ENCODE assay signal across 9 cellular contexts in genomic region chr14:41605550-41606248, GRCh38. TPM values are rescaled to one million over a fixed set of nuclear protein-coding genes. Genes with fewer than 3 reads are reported as not detected.
A peak's percentile ranks its signal among the peaks of the same experiment; 100 is the strongest.
DNase-seq lines count a peak whose midpoint lies in the region; ATAC-seq and TF ChIP-seq lines count a peak whose summit lies in the region.
"Had no signal": no experiment of that assay in that cellular context is flagged by ENCODE, and none has a peak within 500 bp of the region (broad histone marks: within the 10 kb centered on the region; RNA-seq: fewer than 3 reads in every experiment).

No MANE protein-coding gene starts in this region.

- peak; percentile 24 for ATAC-seq in HG02610 (IDR thresholded peaks at IDR 0.05; ENCODE audit: unreplicated experiment)
- no peak for ATAC-seq in GM21526 (IDR thresholded peaks at IDR 0.05; ENCODE audit: low FRiP score, unreplicated experiment)
- ATAC-seq in GM18858 (IDR thresholded peaks at IDR 0.05; ENCODE audit: unreplicated experiment), result no peak
- ATAC-seq in HG03175 (IDR thresholded peaks at IDR 0.05; ENCODE audit: unreplicated experiment), result no peak

- peaks cover 78% of the 10 kb centered on the region for H3K27me3 Mint-ChIP-seq in osteocyte (ENCODE audit: unreplicated experiment)
- H3K27me3 Mint-ChIP-seq in activated CD4-positive, alpha-beta T cell treated with anti-CD3 and anti-CD28 coated beads, Interleukin-2, amount 10 ng/mL, durations not matched to agents 24 days and 14 days, result peaks cover 63% of the 10 kb centered on the region

- peak overlapping the region; percentile 83 for H3K4me3 ChIP-seq in fibroblast of pulmonary artery (replicated peaks; ENCODE audit: low read depth, low read length)

- DNase-seq in NCI-H82 treated with DMSO at 0.1 percent for 48 hours (lab: John Stamatoyannopoulos, UW; ENCODE audit: unreplicated experiment) (peak; percentile 19), fibroblast of pulmonary artery (ENCODE audit: low read depth) (peak; percentile 67), osteocyte (ENCODE audit: extremely low spot score, unreplicated experiment) (no peak)
- DNase-seq in activated CD4-positive, alpha-beta T cell treated with anti-CD3 and anti-CD28 coated beads, Interleukin-2, amount 10 ng/mL, durations not matched to agents 24 days and 14 days, result no peak

- no peaks in the 10 kb centered on the region for H3K36me3 Mint-ChIP-seq in osteocyte (ENCODE audit: unreplicated experiment)
- no peaks in the 10 kb centered on the region for H3K36me3 Mint-ChIP-seq in activated CD4-positive, alpha-beta T cell treated with anti-CD3 and anti-CD28 coated beads, Interleukin-2, amount 10 ng/mL, durations not matched to agents 24 days and 14 days (ENCODE audit: low read depth)

- no peak for TF ChIP-seq CTCF in fibroblast of pulmonary artery (IDR thresholded peaks at IDR 0.05; ENCODE audit: low read length, missing control alignments)
- TF ChIP-seq CTCF in osteocyte (IDR thresholded peaks at IDR 0.05), result no peak

- peaks cover 31% of the 10 kb centered on the region for H3K4me1 Mint-ChIP-seq in osteocyte (ENCODE audit: unreplicated experiment)
- peaks cover 4% of the 10 kb centered on the region for H3K4me1 Mint-ChIP-seq in activated CD4-positive, alpha-beta T cell treated with anti-CD3 and anti-CD28 coated beads, Interleukin-2, amount 10 ng/mL, durations not matched to agents 24 days and 14 days

- H3K9me3 Mint-ChIP-seq in osteocyte (ENCODE audit: unreplicated experiment), result no peaks in the 10 kb centered on the region
- no peaks in the 10 kb centered on the region for H3K9me3 Mint-ChIP-seq in activated CD4-positive, alpha-beta T cell treated with anti-CD3 and anti-CD28 coated beads, Interleukin-2, amount 10 ng/mL, durations not matched to agents 24 days and 14 days

- H3K27ac Mint-ChIP-seq in osteocyte (ENCODE audit: unreplicated experiment), result no peak overlapping the region
- H3K27ac Mint-ChIP-seq in activated CD4-positive, alpha-beta T cell treated with anti-CD3 and anti-CD28 coated beads, Interleukin-2, amount 10 ng/mL, durations not matched to agents 24 days and 14 days, result no peak overlapping the region

- peak overlapping the region; percentile 67 for H3K4me3 Mint-ChIP-seq in osteocyte (ENCODE audit: unreplicated experiment)
- no peak overlapping the region for H3K4me3 Mint-ChIP-seq in activated CD4-positive, alpha-beta T cell treated with anti-CD3 and anti-CD28 coated beads, Interleukin-2, amount 10 ng/mL, durations not matched to agents 24 days and 14 days

- intact Hi-C loops in activated CD4-positive, alpha-beta T cell treated with anti-CD3 and anti-CD28 coated beads, Interleukin-2, amount 10 ng/mL, durations not matched to agents 24 days and 14 days (cut with micrococcal nuclease), result no loop called here

RNA-seq across cellular contexts. Expression of gene LRFN5, which starts 1.0 kb away (rescaled TPM):
- 0.16 TPM in 1 of 2 replicates, not detected in the other for total RNA-seq in osteocyte
- total RNA-seq in activated CD4-positive, alpha-beta T cell treated with anti-CD3 and anti-CD28 coated beads, Interleukin-2, amount 10 ng/mL, durations not matched to agents 24 days and 14 days, result not detected in 2 replicates
- total RNA-seq: lung microvascular endothelial cell had no signal

Comparison
In these comparisons a context has a peak if more than half of its experiments do, and no peak if none do; other contexts are left out.
1. DNase-seq: peak in NCI-H82 treated with DMSO at 0.1 percent for 48 hours (single experiment) and fibroblast of pulmonary artery (single experiment); none in osteocyte (single experiment) and activated CD4-positive, alpha-beta T cell treated with anti-CD3 and anti-CD28 coated beads, Interleukin-2, amount 10 ng/mL, durations not matched to agents 24 days and 14 days (single experiment).